In the genomic region with DNA sequence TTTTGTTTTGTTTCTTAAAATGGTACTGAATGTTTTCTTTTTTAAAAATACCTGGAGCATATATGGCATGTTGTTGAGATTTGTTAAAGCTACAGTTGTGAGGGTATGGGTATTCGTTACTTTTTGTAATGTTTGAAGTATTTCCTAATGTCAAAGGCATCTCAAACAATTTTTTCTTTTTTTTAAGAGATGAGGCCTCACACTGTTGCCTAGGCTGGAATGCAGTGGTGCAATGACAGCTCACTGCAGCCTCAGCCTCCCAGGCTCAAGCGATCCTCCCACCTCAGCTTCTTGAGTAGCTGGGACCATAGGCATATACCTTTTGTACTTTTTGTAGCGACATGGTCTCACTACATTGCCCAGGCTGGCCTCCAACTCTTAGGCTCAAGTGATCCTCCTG, we compare ENCODE assay signal across 1 cellular context.
A peak's percentile ranks its signal among the peaks of the same experiment; 100 is the strongest.
TF ChIP-seq lines count a peak whose summit lies in the region.

No MANE protein-coding gene starts in this region.

TF ChIP-seq in K562, 482 proteins besides CTCF, POLR2A, EP300 and RAD21:
- 0 out of 2 replicates have a peak, but pooled peaks have one; percentile 24 for TF ChIP-seq RBFOX2 (IDR thresholded peaks at IDR 0.05; ENCODE audit: low read depth, low read length)
- TF ChIP-seq PHTF2 (CRISPR knock-in tag; IDR thresholded peaks at IDR 0.05) = no peak
- TF ChIP-seq, protein P1, sequence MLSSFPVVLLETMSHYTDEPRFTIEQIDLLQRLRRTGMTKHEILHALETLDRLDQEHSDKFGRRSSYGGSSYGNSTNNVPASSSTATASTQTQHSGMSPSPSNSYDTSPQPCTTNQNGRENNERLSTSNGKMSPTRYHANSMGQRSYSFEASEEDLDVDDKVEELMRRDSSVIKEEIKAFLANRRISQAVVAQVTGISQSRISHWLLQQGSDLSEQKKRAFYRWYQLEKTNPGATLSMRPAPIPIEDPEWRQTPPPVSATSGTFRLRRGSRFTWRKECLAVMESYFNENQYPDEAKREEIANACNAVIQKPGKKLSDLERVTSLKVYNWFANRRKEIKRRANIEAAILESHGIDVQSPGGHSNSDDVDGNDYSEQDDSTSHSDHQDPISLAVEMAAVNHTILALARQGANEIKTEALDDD (IDR thresholded peaks at IDR 0.05) = no peak
- no peak for TF ChIP-seq NFYB (IDR thresholded peaks at IDR 0.05; ENCODE audit: extremely low read depth, insufficient read length)
- no peak for TF ChIP-seq SRSF7 (optimal IDR thresholded peaks at IDR 0.05; ENCODE audit: low read depth, low read length)
